8 cellular contexts compared by ENCODE assay signal in the genomic region with DNA sequence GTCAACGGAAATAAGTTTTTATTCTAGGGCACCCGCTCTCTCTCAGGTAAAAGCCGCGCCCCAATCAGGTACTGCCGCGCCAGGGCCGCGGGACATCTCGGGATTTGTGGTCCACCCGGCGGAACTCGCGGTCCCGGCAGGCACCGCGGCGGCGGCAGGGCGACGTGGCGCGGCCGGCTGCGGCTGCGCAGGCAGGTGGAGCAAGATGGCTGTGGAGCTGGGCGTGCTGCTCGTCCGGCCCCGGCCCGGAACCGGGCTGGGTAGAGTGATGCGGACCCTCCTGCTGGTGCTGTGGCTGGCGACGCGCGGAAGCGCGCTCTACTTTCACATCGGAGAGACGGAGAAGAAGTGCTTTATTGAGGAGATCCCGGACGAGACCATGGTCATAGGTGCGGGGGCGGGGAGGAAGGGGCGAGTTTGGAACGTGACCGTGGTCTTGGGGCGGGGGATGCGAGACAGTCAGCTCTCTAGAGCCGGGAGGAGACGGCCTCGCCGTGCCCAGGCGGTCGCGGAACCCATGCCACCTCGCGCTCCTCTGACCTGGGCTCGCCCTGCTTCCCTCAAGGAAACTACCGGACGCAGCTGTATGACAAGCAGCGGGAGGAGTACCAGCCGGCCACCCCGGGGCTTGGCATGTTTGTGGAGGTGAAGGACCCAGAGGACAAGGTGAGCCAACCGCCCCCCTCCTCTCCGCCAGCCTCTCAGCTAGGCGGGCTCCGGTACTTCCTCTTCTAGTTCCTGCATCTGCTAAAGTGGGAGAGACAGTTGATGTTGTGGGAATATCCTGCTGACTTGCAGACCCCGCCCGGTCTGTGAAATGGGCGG. TPM values are rescaled to one million over a fixed set of nuclear protein-coding genes. Genes with fewer than 3 reads are reported as not detected.
DNase-seq lines count a peak whose midpoint lies in the region; ATAC-seq and TF ChIP-seq lines count a peak whose summit lies in the region.

TMED9 (plus strand) TSS at position 194 of the 825 bp plus-strand sequence; CDS start at position 206, 12 bp downstream.

- DNase-seq in GM19238 (ENCODE audit: insufficient read length, low spot score) (peak; percentile 86), NCI-H82 treated with DMSO at 0.1 percent for 48 hours (lab: John Stamatoyannopoulos, UW; ENCODE audit: unreplicated experiment) (peak; percentile 25), lung microvascular endothelial cell (ENCODE audit: low read depth in 2 of 2) (peak; percentile 88 to 90)
- peak; percentile 71 for DNase-seq in effector CD8-positive, alpha-beta T cell (lab: John Stamatoyannopoulos, UW)
- peak; percentile 74 to 83 (median 76) for DNase-seq in stimulated activated CD4-positive, alpha-beta T cell treated with anti-CD3 and anti-CD28 coated beads, TNF-alpha, amount 100 ng/mL, for 4 hours (ENCODE audit: low read depth in 3 of 3)

- CTCF ChIA-PET in activated CD8-positive, alpha-beta memory T cell treated with anti-CD3 and anti-CD28 coated beads for 36 hours (lab: Charles Lee): interaction anchor here (0.6 to 1.5 kb wide), 3 partner anchors 11 to 243 kb away, joined by 3 read pairs; no protein-coding TSS in a partner anchor

- H3K27ac ChIP-seq in C4-2B: peak within 1 kb of the TSS; percentile 92

- POLR2A ChIA-PET in activated CD8-positive, alpha-beta memory T cell treated with anti-CD3 and anti-CD28 coated beads for 36 hours (lab: Charles Lee): interaction anchor here (1.4 to 1.8 kb wide), 2 partner anchors 9 to 76 kb away, joined by 4 to 10 read pairs; partner anchors contain the start of gene DDX41

- ATAC-seq in HG03439 (IDR thresholded peaks at IDR 0.05; ENCODE audit: unreplicated experiment): peak; percentile 88

- TF ChIP-seq CTCF in C4-2B (conservative IDR thresholded peaks at IDR 0.05): no peak

RNA-seq across cellular contexts. Expression of gene TMED9, which starts in this region (rescaled TPM):
- 100 to 1,000 TPM; 136 to 137 TPM for total RNA-seq in activated CD8-positive, alpha-beta memory T cell treated with anti-CD3 and anti-CD28 coated beads for 36 hours
- total RNA-seq in lung microvascular endothelial cell: 122 and 133 TPM in 2 replicates

Comparison
In these comparisons a context has a peak if more than half of its experiments do, and no peak if none do; other contexts are left out.
1. Peak in every context shown above with its lines: DNase-seq, ATAC-seq and H3K27ac ChIP-seq.
2. DNase-seq: peak in every context shown above with its lines; median percentile 89 in lung microvascular endothelial cell; 86 in GM19238; 76 in stimulated activated CD4-positive, alpha-beta T cell treated with anti-CD3 and anti-CD28 coated beads, TNF-alpha, amount 100 ng/mL, for 4 hours; 71 in effector CD8-positive, alpha-beta T cell; 25 in NCI-H82 treated with DMSO at 0.1 percent for 48 hours.